Comparison of ENCODE assay signal across 8 cellular contexts in genomic region chrX:53831662-53832635, GRCh38.
DNase-seq lines count a peak whose midpoint lies in the region; ATAC-seq, FAIRE-seq and TF ChIP-seq lines count a peak whose summit lies in the region.

No MANE protein-coding gene starts in this region.

- TF ChIP-seq EP300 in SK-N-SH (IDR thresholded peaks at IDR 0.05; ENCODE audit: borderline replicate concordance in 1 of 2, low read depth in 1 of 2, low read length in 1 of 2) = no peak
- no peak for TF ChIP-seq EP300 in stomach (IDR thresholded peaks at IDR 0.05)

- H3K79me2 ChIP-seq in SK-N-SH (ENCODE audit: insufficient read depth) = no peaks in the 10 kb centered on the region

- no peak overlapping the region for H3K27ac ChIP-seq in SK-N-SH (ENCODE audit: low read depth in 2 of 2, low read length in 1 of 2)
- no peak overlapping the region for H3K27ac ChIP-seq in adrenal gland
- no peak overlapping the region for H3K27ac ChIP-seq in stomach

- no peaks in the 10 kb centered on the region for H4K20me1 ChIP-seq in SK-N-SH (ENCODE audit: insufficient read depth)

- POLR2A ChIA-PET in SK-N-SH (lab: Yijun Ruan, JAX) = no interaction called here

- H3K9ac ChIP-seq in SK-N-SH = no peak overlapping the region

- DNase-seq in BE2C (peak; percentile 35), GM18507 (ENCODE audit: extremely low spot score, insufficient read length, low read depth) (no peak), HS-27A (ENCODE audit: low read depth) (peak; percentile 4), SK-N-SH (peak; percentile 45), adrenal gland (peak in 5 of 7 donors; percentile 15 to 56 (median 32)), left lobe of liver (ENCODE audit: low spot score) (no peak), stomach (no peak)
- DNase-seq in stimulated activated CD8-positive, alpha-beta memory T cell treated with anti-CD3 and anti-CD28 coated beads, Interleukin-4, amount 100 ng/mL, for 48 hours = peak; percentile 51

- peak; percentile 70 for FAIRE-seq in GM18507 (lab: Jason Lieb, UNC)

- H3K9me2 ChIP-seq in SK-N-SH = no peaks in the 10 kb centered on the region

- intact Hi-C loops in adrenal gland (cut with DNase I) (no loop called here), stomach (cut with DNase I; ENCODE audit: low total_unique reads) (no loop called here)

- peak; percentile 70 for TF ChIP-seq RAD21 in SK-N-SH (IDR thresholded peaks at IDR 0.05; ENCODE audit: low read length)

- H3K4me2 ChIP-seq in SK-N-SH = no peak overlapping the region

- no peak overlapping the region for H2AFZ ChIP-seq in SK-N-SH (ENCODE audit: low read depth)

- H3F3A ChIP-seq in SK-N-SH (replicated peaks; ENCODE audit: insufficient read depth) = no peaks in the 10 kb centered on the region

- TF ChIP-seq POLR2A in adrenal gland (IDR thresholded peaks at IDR 0.05) (no peak), stomach (IDR thresholded peaks at IDR 0.05) (no peak)

- H3K4me3 ChIP-seq in BE2C (ENCODE audit: low read depth, low read length) (no peak overlapping the region), SK-N-SH (ENCODE audit: low read depth in 2 of 2, low read length in 1 of 2) (no peak overlapping the region), adrenal gland (no peak overlapping the region), stomach (no peak overlapping the region)

- TF ChIP-seq CTCF in BE2C (IDR thresholded peaks at IDR 0.05; ENCODE audit: low read depth, low read length) (peak; percentile 51), SK-N-SH (IDR thresholded peaks at IDR 0.05) (peak; percentile 55), adrenal gland (IDR thresholded peaks at IDR 0.05) (peak in 5 of 6 experiments; percentile 21 to 39 (median 32)), stomach (IDR thresholded peaks at IDR 0.05) (peak in 3 of 7 experiments; percentile 2 to 19 (median 12))

- H3K9me3 ChIP-seq in BE2C (no peaks in the 10 kb centered on the region), SK-N-SH (no peaks in the 10 kb centered on the region), adrenal gland (replicated peaks in 1 of 3) (no peaks in the 10 kb centered on the region), stomach (no peaks in the 10 kb centered on the region)

- H3K4me1 ChIP-seq in BE2C (no peaks in the 10 kb centered on the region), SK-N-SH (ENCODE audit: control insufficient read depth in 1 of 2, insufficient read depth in 2 of 2, low read depth in 1 of 2, low read length in 1 of 2) (no peaks in the 10 kb centered on the region), adrenal gland (replicated peaks in 1 of 2) (no peaks in the 10 kb centered on the region), stomach (no peaks in the 10 kb centered on the region)

- ATAC-seq in left lobe of liver = peak; percentile 89

- H3K27me3 ChIP-seq in BE2C (no peaks in the 10 kb centered on the region), SK-N-SH (ENCODE audit: insufficient read depth) (no peaks in the 10 kb centered on the region), adrenal gland (no peaks in the 10 kb centered on the region), stomach (no peaks in the 10 kb centered on the region)

- 17% methylated on average over 8 of the region's 8 CpGs for WGBS in SK-N-SH (ENCODE audit: low lambda C conversion rate)
- WGBS in adrenal gland, 4 donors = 37 to 52% (median 43%) methylated on average over 8 of the region's 8 CpGs
- WGBS in stomach, 5 donors = 34 to 48% (median 42%) methylated on average over 7 to 8 of the region's 8 CpGs

- CTCF ChIA-PET in SK-N-SH (lab: Yijun Ruan, JAX) = interaction anchor here (1.1 kb wide), 1 partner anchor 68 kb away, joined by 4 read pairs; no protein-coding TSS in a partner anchor

- no peaks in the 10 kb centered on the region for H3K36me3 ChIP-seq in BE2C
- no peaks in the 10 kb centered on the region for H3K36me3 ChIP-seq in SK-N-SH (replicated peaks in 1 of 2; ENCODE audit: control insufficient read depth in 1 of 2, insufficient read depth in 2 of 2, low read length in 1 of 2)
- H3K36me3 ChIP-seq in adrenal gland (replicated peaks in 1 of 2) = no peaks in the 10 kb centered on the region
- no peaks in the 10 kb centered on the region for H3K36me3 ChIP-seq in stomach

TF ChIP-seq in SK-N-SH, 30 proteins besides CTCF, POLR2A, EP300 and RAD21:
- TF ChIP-seq ELF1 (IDR thresholded peaks at IDR 0.05) = no peak
- no peak for TF ChIP-seq FOXM1 (IDR thresholded peaks at IDR 0.05; ENCODE audit: low read depth)
- TF ChIP-seq POLR2AphosphoS5 (IDR thresholded peaks at IDR 0.05; ENCODE audit: low read depth, low read length) = no peak
- peak; percentile 47; the same call in 1 of the 2 replicates for TF ChIP-seq SMC3 (IDR thresholded peaks at IDR 0.05; ENCODE audit: low read depth, low read length)
TF ChIP-seq in SK-N-SH: peak in this region for 1.

Comparison
In these comparisons a context has a peak if more than half of its experiments do, and no peak if none do; other contexts are left out.
1. DNase-seq: peak in BE2C (single experiment), HS-27A (single experiment), SK-N-SH (single experiment), adrenal gland (5 of 7) and stimulated activated CD8-positive, alpha-beta memory T cell treated with anti-CD3 and anti-CD28 coated beads, Interleukin-4, amount 100 ng/mL, for 48 hours (single experiment); none in GM18507 (single experiment), left lobe of liver (single experiment) and stomach (single experiment).